ENCODE assay signal across 20 cellular contexts in the genomic region with DNA sequence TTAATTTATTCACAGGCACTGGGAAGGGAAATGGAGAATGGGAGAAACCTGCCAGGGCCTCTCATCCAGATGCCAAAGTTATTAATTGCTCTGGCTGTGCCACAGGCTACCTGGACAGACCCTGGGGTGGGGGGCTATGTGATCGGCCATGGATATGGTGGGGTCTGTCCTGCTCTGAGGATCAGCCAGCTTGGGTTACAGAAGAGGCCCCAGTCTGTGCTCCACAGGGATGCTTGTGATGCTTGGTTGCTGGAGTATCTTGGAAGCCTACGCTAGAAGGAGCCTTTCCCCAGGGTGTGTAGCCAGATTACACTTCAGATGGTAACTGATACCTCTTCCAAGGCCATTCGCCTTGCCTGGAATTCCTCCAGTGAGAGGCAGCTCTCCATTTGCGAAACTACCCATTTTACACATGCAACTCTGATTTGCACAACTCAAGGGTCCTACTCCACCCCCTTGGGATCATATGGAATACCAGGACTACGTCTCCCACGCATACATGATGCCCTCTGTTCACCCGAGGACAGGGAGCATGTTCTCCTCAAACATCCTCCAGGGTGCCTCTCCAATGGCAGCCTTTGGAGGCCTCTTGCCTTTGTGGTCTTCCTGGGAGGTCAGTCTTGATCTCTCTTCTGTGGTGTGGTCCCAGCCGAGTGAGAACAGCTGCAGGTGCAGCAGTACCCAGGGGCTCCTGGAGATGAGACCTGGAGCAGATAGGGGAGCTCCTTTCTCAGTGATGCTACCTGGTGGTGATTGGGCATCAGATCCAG.
"Had no signal": no experiment of that assay in that cellular context is flagged by ENCODE, and none has a peak within 500 bp of the region (broad histone marks: within the 10 kb centered on the region; RNA-seq: fewer than 3 reads in every experiment).

No MANE protein-coding gene starts in this region.

- H3K9me3 Mint-ChIP-seq: immature natural killer cell had no signal

- H3K4me1 ChIP-seq: colonic mucosa, esophagus squamous epithelium, gastroesophageal sphincter, suprapubic skin, thyroid gland, upper lobe of left lung had no signal

- DNase-seq: caudate nucleus; colonic mucosa; effector CD8-positive, alpha-beta T cell; esophagus squamous epithelium; foreskin fibroblast; glutamatergic neuron; immature natural killer cell; kidney; left cardiac atrium; mucosa of descending colon; naive thymus-derived CD8-positive, alpha-beta T cell; right cardiac atrium; small intestine; stimulated activated CD4-positive, alpha-beta T cell treated with anti-CD3 and anti-CD28 coated beads, Interleukin-2, amount 100 ng/mL, for 48 hours; stimulated activated naive CD8-positive, alpha-beta T cell treated with anti-CD3 and anti-CD28 coated beads, Interleukin-15, Interleukin-2, amounts not matched to agents 100 U/mL and 50 U/mL, for 24 hours; thyroid gland; upper lobe of left lung had no signal

- H3K4me3 Mint-ChIP-seq: immature natural killer cell; naive thymus-derived CD8-positive, alpha-beta T cell had no signal

- H3K36me3 Mint-ChIP-seq: immature natural killer cell had no signal

- H3K4me3 ChIP-seq: colonic mucosa, esophagus squamous epithelium, gastroesophageal sphincter, mucosa of descending colon, suprapubic skin, thyroid gland, upper lobe of left lung had no signal

- H3K27me3 ChIP-seq: colonic mucosa, esophagus squamous epithelium, gastroesophageal sphincter, neutrophil, suprapubic skin, thyroid gland, upper lobe of left lung had no signal

- H3K27ac Mint-ChIP-seq: immature natural killer cell; naive thymus-derived CD8-positive, alpha-beta T cell had no signal

- H3K4me1 Mint-ChIP-seq: immature natural killer cell; naive thymus-derived CD8-positive, alpha-beta T cell had no signal

- H3K36me3 ChIP-seq: colonic mucosa, esophagus squamous epithelium, gastroesophageal sphincter, neutrophil, suprapubic skin, thyroid gland, upper lobe of left lung had no signal

- H3K27ac ChIP-seq: colonic mucosa, esophagus squamous epithelium, gastroesophageal sphincter, neutrophil, suprapubic skin, thyroid gland, upper lobe of left lung had no signal

- H3K9me3 ChIP-seq: colonic mucosa, gastroesophageal sphincter, mucosa of descending colon, neutrophil, suprapubic skin, thyroid gland had no signal
